8 cellular contexts compared by ENCODE assay signal in the genomic region with DNA sequence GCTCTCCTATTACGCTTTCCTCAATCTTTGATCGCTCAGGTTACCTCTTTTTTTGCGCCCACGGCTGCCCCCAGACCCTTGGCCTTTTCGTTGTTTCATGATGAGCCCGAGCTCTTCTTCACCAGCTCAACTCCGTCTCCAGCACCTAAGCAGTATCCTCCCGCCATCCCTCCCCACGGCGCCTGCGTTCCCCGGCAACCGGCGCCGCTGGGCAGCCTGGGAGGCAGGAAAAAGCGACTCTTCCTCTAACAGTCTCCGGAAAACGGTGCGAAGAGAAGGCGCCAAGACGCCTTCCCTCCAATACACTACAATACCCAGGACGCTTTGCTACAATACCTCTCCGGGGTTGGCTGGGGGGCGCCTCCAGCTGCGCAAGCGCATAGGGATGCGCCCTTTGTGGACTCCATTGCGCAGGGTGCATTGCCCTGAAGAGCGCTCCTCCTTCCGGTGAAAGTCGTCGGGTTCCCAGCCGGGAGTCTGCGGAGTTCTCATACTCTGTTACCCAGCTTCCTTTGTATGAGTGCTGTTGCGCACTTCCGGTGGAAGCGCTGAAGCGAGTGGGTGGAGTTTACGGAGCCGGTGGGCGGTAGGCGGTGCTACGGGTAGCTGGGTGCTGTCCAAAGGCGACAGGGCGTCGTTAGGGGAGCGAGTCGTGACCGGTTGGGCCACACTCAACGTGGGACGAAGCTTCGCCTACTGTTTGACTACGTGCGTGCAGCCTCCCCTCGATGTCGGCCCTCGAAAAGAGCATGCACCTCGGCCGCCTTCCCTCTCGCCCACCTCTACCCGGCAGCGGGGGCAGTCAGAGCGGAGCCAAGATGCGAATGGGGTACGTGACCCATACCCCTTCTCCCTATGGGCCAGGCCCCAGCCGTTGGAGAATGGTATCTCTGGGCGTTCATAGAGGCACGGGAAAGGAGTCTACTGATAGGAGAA. TPM values are rescaled to one million over a fixed set of nuclear protein-coding genes. Genes with fewer than 3 reads are reported as not detected.
DNase-seq lines count a peak whose midpoint lies in the region; ATAC-seq and TF ChIP-seq lines count a peak whose summit lies in the region.

A gene with protein sequence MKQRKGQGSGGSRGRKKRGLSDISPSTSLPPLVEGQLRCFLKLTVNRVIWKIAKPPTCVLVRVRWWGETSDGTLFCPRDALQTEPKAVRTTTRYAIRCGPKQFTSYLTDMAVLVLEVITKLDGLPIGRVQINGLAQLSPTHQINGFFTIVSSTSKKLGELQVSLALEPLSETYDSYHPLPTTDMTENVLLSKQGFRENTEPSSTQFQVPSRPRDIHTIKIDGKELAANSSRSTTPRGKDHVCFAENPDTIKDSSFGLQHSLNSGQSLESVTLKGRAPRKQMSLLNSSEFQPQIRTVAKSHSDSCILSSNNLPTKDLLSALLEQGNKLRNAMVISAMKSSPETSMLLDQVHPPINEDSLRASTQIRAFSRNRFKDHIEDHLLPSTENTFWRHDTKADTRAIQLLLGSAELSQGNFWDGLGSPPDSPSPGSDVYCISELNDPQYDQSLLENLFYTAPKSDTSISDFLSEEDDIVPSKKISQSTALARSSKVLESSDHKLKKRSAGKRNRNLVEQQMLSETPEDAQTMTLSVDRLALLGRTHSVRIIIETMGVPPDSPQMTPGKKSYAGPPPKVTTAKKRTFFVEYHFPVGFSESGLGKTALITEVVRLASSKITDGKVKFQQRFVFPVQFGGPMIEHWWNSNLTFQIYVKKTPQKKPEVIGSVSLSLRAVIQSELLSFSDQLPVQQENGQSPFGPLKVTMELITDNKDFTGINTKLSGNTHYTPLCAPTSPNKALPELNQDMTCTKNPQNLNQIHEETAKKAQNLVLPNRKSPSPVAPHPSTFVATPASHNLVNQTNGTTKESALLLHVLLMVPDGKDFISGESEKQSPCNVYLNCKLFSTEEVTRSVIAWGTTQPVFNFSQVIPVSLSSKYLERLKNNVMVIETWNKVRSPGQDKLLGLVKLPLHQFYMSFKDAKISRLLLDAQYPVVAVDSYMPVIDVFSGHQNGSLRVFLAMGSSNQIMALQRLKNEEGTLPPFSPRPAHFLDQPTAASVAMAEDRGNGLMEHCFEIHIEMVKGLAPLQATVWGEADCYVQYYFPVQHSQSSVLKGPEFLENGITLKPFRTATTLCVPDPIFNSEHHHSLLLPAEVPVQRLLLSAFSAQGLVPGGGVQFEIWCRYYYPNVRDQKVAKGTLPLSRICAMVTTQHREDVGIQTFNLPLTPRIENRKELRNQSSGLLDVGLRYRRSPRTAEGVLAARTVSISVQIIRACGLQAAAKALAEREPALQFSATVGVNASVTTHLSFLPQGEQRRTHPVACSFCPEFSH (N-terminal part only) (minus strand): TSS at position 309 of the 936 bp plus-strand sequence. CDS start 210 bp downstream, at position 99.
TSS of gene PPME1 (plus strand) at position 596 of the 936 bp plus-strand sequence. CDS start at position 729, 133 bp downstream.

- peaks cover 24 to 55% of the 10 kb centered on the region in 2 experiments for H3K79me1 ChIP-seq in IMR-90 (ENCODE audit: low read depth in 1 of 2, low read length in 2 of 2)

- peak within 1 kb of the TSS; percentile 47 to 83 for H4K8ac ChIP-seq in IMR-90 (ENCODE audit: low read depth in 2 of 2, low read length in 2 of 2)

- peak within 1 kb of the TSS; percentile 83 for H3K4ac ChIP-seq in IMR-90 (ENCODE audit: low read depth, low read length)

- H3K36me3 ChIP-seq in IMR-90 (ENCODE audit: control insufficient read depth, insufficient read depth, low read length) (peaks cover 4% of the 10 kb centered on the region; the same call in 1 of the 2 replicates), OCI-LY7 (ENCODE audit: insufficient read depth, low read length) (peaks cover 41% of the 10 kb centered on the region)

- peak within 1 kb of the TSS; percentile 84 for H3K9ac ChIP-seq in IMR-90 (ENCODE audit: low read depth, low read length)

- H2AK9ac ChIP-seq in IMR-90 (replicated peaks; ENCODE audit: low read depth, low read length, poor library complexity), result peak within 1 kb of the TSS; percentile 74

- peak within 1 kb of the TSS; percentile 83 for H3K56ac ChIP-seq in IMR-90 (ENCODE audit: extremely low read depth, insufficient read depth, low read length)

- H3K18ac ChIP-seq in IMR-90 (ENCODE audit: low read depth, low read length), result peak within 1 kb of the TSS; percentile 76

- H3K27ac ChIP-seq in IMR-90 (ENCODE audit: insufficient read depth, low read length) (peak within 1 kb of the TSS; percentile 87), OCI-LY7 (ENCODE audit: low read depth, low read length, poor library complexity, severe bottlenecking) (peak within 1 kb of the TSS; percentile 75)

- DNase-seq in DMS153 (lab: John Stamatoyannopoulos, UW) (peak; percentile 99), IMR-90 (peak; percentile 100), OCI-LY7 (ENCODE audit: low spot score) (peak; percentile 100), activated T-cell treated with anti-CD3 and anti-CD28 coated beads for 1 hour (ENCODE audit: low read depth) (peak; percentile 94), epithelial cell of esophagus (ENCODE audit: low read depth) (peak; percentile 100), middle frontal gyrus (ENCODE audit: extremely low spot score, low spot score) (peak; percentile 100)
- peak; percentile 93 to 96 for DNase-seq in stimulated activated CD8-positive, alpha-beta memory T cell treated with anti-CD3 and anti-CD28 coated beads, Interleukin-2, amount 100 ng/mL, for 48 hours (ENCODE audit: low read depth in 2 of 2)

- H3K4me3 ChIP-seq in IMR-90 (ENCODE audit: insufficient read depth, low read depth, low read length) (peak within 1 kb of the TSS; percentile 70), OCI-LY7 (ENCODE audit: low read depth, low read length, poor library complexity, severe bottlenecking) (peak within 1 kb of the TSS; percentile 93), epithelial cell of esophagus (ENCODE audit: low read length) (peak within 1 kb of the TSS; percentile 89)

- H2BK120ac ChIP-seq in IMR-90 (ENCODE audit: low read depth, low read length), result peak within 1 kb of the TSS; percentile 50

- TF ChIP-seq CTCF in IMR-90 (conservative IDR thresholded peaks at IDR 0.05; ENCODE audit: low read depth, low read length) (peak; percentile 48), OCI-LY7 (conservative IDR thresholded peaks at IDR 0.05; ENCODE audit: low read length) (0 out of 2 replicates have a peak, but pooled peaks have one; percentile 33), epithelial cell of esophagus (IDR thresholded peaks at IDR 0.05; ENCODE audit: insufficient read depth, low read depth, low read length, missing control alignments) (peak; percentile 36)

- peak; percentile 42 for TF ChIP-seq RAD21 in IMR-90 (IDR thresholded peaks at IDR 0.05; ENCODE audit: low read length)

- H3K79me2 ChIP-seq in OCI-LY7 (ENCODE audit: insufficient read depth, low read depth, low read length), result peaks cover 44% of the 10 kb centered on the region

- H3K9me1 ChIP-seq in IMR-90 (ENCODE audit: insufficient read depth, low read length), result peaks cover 5% of the 10 kb centered on the region; the same call in 1 of the 2 replicates

- peak within 1 kb of the TSS; percentile 83 for H2AK5ac ChIP-seq in IMR-90 (ENCODE audit: low read depth, low read length)

- ATAC-seq in GM21529 (IDR thresholded peaks at IDR 0.05; ENCODE audit: unreplicated experiment) (peak; percentile 94), IMR-90 (ENCODE audit: low read depth) (peak; percentile 97)

- H3K4me1 ChIP-seq in IMR-90 (ENCODE audit: control insufficient read depth, insufficient read depth, low read length) (peaks cover 7% of the 10 kb centered on the region), OCI-LY7 (ENCODE audit: insufficient read depth, low read length, poor library complexity, severe bottlenecking) (peaks cover 30% of the 10 kb centered on the region)

- TF ChIP-seq POLR2A in IMR-90 (IDR thresholded peaks at IDR 0.05; ENCODE audit: low read depth, low read length), result peak; percentile 90

- no peaks in the 10 kb centered on the region for H3K9me2 ChIP-seq in OCI-LY7 (ENCODE audit: insufficient read depth, low read length)

- H2BK15ac ChIP-seq in IMR-90 (ENCODE audit: low read depth, low read length), result peak within 1 kb of the TSS; percentile 48; the same call in 1 of the 3 replicates

- intact Hi-C loops in IMR-90 (cut with micrococcal nuclease), result loop anchor here (1.0 to 5.0 kb wide), 2 partner anchors 34 to 207 kb away; no protein-coding TSS in a partner anchor
- intact Hi-C loops in OCI-LY7 (cut with micrococcal nuclease; ENCODE audit: unreplicated experiment), result loop anchor here (2.0 to 5.0 kb wide), 2 partner anchors 188 to 209 kb away; partner anchors contain the start of gene UCP2

- peak within 1 kb of the TSS; percentile 77 for H3K23ac ChIP-seq in IMR-90 (ENCODE audit: low read depth, low read length)

- CTCF ChIA-PET in IMR-90 (lab: Yijun Ruan, JAX), result interaction anchor here (0.6 to 1.0 kb wide), 3 partner anchors 14 to 207 kb away, joined by 3 to 4 read pairs (median 4); no protein-coding TSS in a partner anchor
- CTCF ChIA-PET in OCI-LY7 (lab: Charles Lee; ENCODE audit: unreplicated experiment), result interaction anchor here (1.4 to 1.5 kb wide), 2 partner anchors 85 to 191 kb away, joined by 3 to 5 read pairs; no protein-coding TSS in a partner anchor

- H3K9me3 ChIP-seq in IMR-90 (ENCODE audit: control insufficient read depth, insufficient read depth, low read length) (no peaks in the 10 kb centered on the region), OCI-LY7 (ENCODE audit: low read length) (no peaks in the 10 kb centered on the region)

- peak within 1 kb of the TSS; percentile 5; the same call in 1 of the 2 replicates for H2BK20ac ChIP-seq in IMR-90 (ENCODE audit: low read depth, low read length)

- H3K14ac ChIP-seq in IMR-90 (replicated peaks; ENCODE audit: low read depth, low read length), result peak within 1 kb of the TSS; percentile 80

- H2BK5ac ChIP-seq in IMR-90 (ENCODE audit: low read depth, low read length, poor library complexity, severe bottlenecking), result peak within 1 kb of the TSS; percentile 84

- H3K4me2 ChIP-seq in IMR-90 (ENCODE audit: low read depth, low read length) (peak within 1 kb of the TSS; percentile 99), OCI-LY7 (ENCODE audit: low read length) (peak within 1 kb of the TSS; percentile 82)

- H4K5ac ChIP-seq in IMR-90 (ENCODE audit: low read depth, low read length), result peak within 1 kb of the TSS; percentile 21

- H2AFZ ChIP-seq in IMR-90 (replicated peaks; ENCODE audit: low read length, poor library complexity), result peak within 1 kb of the TSS; percentile 98
- peak within 1 kb of the TSS; percentile 96 for H2AFZ ChIP-seq in OCI-LY7 (ENCODE audit: low read length)

- H4K20me1 ChIP-seq in IMR-90 (ENCODE audit: insufficient read depth, low read length) (no peaks in the 10 kb centered on the region; the same call in 1 of the 2 replicates), OCI-LY7 (ENCODE audit: insufficient read depth, low read length) (no peaks in the 10 kb centered on the region)

- 0% methylated on average over 14 of the region's 68 CpGs; no CpG with 5 or more reads in 1 of the 2 experiments for WGBS in IMR-90 (ENCODE audit: extremely low coverage in 2 of 2, insufficient read length in 1 of 2), 2 experiments

- BruUV-seq in IMR-90 (replicated peaks; lab: Mats Ljungman, UMichigan) (no TSS peak), OCI-LY7 (replicated peaks; lab: Mats Ljungman, UMichigan) (no TSS peak)

- POLR2A ChIA-PET in IMR-90 (lab: Charles Lee; ENCODE audit: unreplicated experiment), result no interaction called here
- POLR2A ChIA-PET in OCI-LY7 (lab: Charles Lee), result interaction anchor here (0.7 to 2.2 kb wide), 11 partner anchors 9 to 1721 kb away, joined by 3 to 17 read pairs (median 4); partner anchors contain the start of gene UCP2

- dilution Hi-C loops in IMR-90 (cut with HindIII; ENCODE audit: low sequenced_read_pairs, unreplicated experiment), result no loop called here

- in situ Hi-C loops in IMR-90 (cut with MboI; ENCODE audit: low sequenced_read_pairs), result no loop called here

- peak within 1 kb of the TSS; percentile 83 for H4K91ac ChIP-seq in IMR-90 (ENCODE audit: insufficient read depth, low read depth, low read length)

- no peaks in the 10 kb centered on the region for H3K27me3 ChIP-seq in IMR-90 (ENCODE audit: control insufficient read depth, insufficient read depth, low read length)

RNA-seq across cellular contexts. Expression of the first gene that starts in this region (rescaled TPM):
- total RNA-seq in IMR-90 (2012; rRNA removed), result 15.0 and 19.2 TPM in 2 replicates
- polyA plus RNA-seq in IMR-90 (2012; rRNA removed), result 11.1 and 11.4 TPM in 2 replicates
- polyA plus RNA-seq in IMR-90 (2012; cell fraction: cytosol; rRNA removed), result 3.5 and 4.5 TPM in 2 replicates
- polyA plus RNA-seq in IMR-90 (2012; cell fraction: nucleus; rRNA removed; ENCODE audit: low replicate concordance), result 12.9 and 16.6 TPM in 2 replicates
- 24.9 and 29.2 TPM in 2 replicates for total RNA-seq in OCI-LY7 (2014; rRNA removed; shearing (Covaris generic))
- 32.1 and 37.5 TPM in 2 replicates for total RNA-seq in OCI-LY7 (2022)

RNA-seq across cellular contexts. Expression of gene PPME1, which starts in this region (rescaled TPM):
- 38.9 and 42.3 TPM in 2 replicates for total RNA-seq in IMR-90 (2012; rRNA removed)
- 89.5 and 100 TPM in 2 replicates for polyA plus RNA-seq in IMR-90 (2012; rRNA removed)
- 61.0 and 103 TPM in 2 replicates for polyA plus RNA-seq in IMR-90 (2012; cell fraction: cytosol; rRNA removed)
- polyA plus RNA-seq in IMR-90 (2012; cell fraction: nucleus; rRNA removed; ENCODE audit: low replicate concordance), result 85.4 and 105 TPM in 2 replicates
- 17.3 and 28.8 TPM in 2 replicates for total RNA-seq in OCI-LY7 (2014; rRNA removed; shearing (Covaris generic))
- 28.2 and 28.6 TPM in 2 replicates for total RNA-seq in OCI-LY7 (2022)

Comparison
In these comparisons a context has a peak if more than half of its experiments do, and no peak if none do; other contexts are left out.
1. Peak in every context shown above with its lines: DNase-seq, ATAC-seq, H3K4me3 ChIP-seq and H3K27ac ChIP-seq.